Comparison of ENCODE assay signal across 8 cellular contexts in the genomic region with DNA sequence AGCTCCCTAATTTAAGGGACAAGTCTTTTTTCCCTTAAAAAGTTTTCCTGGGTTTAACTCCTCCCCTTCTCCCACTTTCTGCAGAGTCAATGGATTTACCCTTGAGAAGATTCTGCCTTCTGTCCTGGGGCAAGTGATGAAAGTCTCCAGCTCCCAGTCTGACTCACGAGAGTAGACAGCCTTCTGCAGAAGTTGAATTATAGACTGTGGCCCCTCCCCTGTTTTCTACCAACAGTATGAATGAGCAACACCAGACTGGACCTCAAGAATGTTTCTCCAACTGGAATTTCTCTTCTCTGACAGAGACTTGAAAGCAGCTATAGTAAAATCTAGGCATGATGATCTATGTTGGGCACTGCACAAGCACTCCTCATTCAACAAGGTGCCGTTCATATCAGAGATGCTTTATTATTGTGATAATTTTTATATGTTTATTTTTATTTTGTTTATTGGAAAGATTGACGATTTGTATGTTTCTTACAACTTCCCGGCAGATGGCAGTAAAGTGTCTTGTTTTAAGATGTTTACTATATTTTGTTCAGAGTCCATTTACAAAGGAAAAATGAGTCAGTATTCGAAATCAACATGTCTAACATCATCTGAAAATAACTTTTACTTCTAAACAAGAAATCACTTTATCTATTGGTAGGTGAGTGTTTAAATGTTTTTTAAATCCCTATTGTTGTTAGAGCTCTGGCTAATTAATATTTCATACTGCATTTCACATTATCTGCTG. TPM values are rescaled to one million over a fixed set of nuclear protein-coding genes. Genes with fewer than 3 reads are reported as not detected.
DNase-seq lines count a peak whose midpoint lies in the region; ATAC-seq and TF ChIP-seq lines count a peak whose summit lies in the region.

No MANE protein-coding gene starts in this region.

- peak; percentile 51 for DNase-seq in NOMO-1 treated with DMSO at 0.1 percent for 48 hours (lab: John Stamatoyannopoulos, UW; ENCODE audit: unreplicated experiment)
- no peak for DNase-seq in NOMO-1 treated with dmso at 0.1 percent for 144 hours (lab: John Stamatoyannopoulos, UW; ENCODE audit: unreplicated experiment)
- DNase-seq in NCI-H69 (lab: John Stamatoyannopoulos, UW): peak; percentile 51
- peak; percentile 63 for DNase-seq in epithelial cell of proximal tubule (ENCODE audit: low read depth)
- no peak for DNase-seq in type B pancreatic cell (ENCODE audit: extremely low spot score, unreplicated experiment)
- no peak for DNase-seq in NCI-H1048 (lab: John Stamatoyannopoulos, UW)

- H3K36me3 Mint-ChIP-seq in type B pancreatic cell: no peaks in the 10 kb centered on the region

- no peak overlapping the region for H3K4me3 ChIP-seq in epithelial cell of proximal tubule (ENCODE audit: low read depth, low read length)

- no peaks in the 10 kb centered on the region for H3K4me1 Mint-ChIP-seq in type B pancreatic cell (ENCODE audit: unreplicated experiment)

- H3K27me3 Mint-ChIP-seq in type B pancreatic cell: peaks cover 36% of the 10 kb centered on the region

- no peaks in the 10 kb centered on the region for H3K9me3 Mint-ChIP-seq in type B pancreatic cell

- no peak overlapping the region for H3K4me3 Mint-ChIP-seq in type B pancreatic cell

- TF ChIP-seq CTCF in epithelial cell of proximal tubule (conservative IDR thresholded peaks at IDR 0.05; ENCODE audit: low read depth, low read length) (peak; percentile 38), type B pancreatic cell (conservative IDR thresholded peaks at IDR 0.05) (peak; percentile 47)

- H3K27ac Mint-ChIP-seq in type B pancreatic cell: no peak overlapping the region

- ATAC-seq in HG03565 (IDR thresholded peaks at IDR 0.05; ENCODE audit: unreplicated experiment) (no peak), HG03378 (IDR thresholded peaks at IDR 0.05; ENCODE audit: unreplicated experiment) (no peak)

RNA-seq across cellular contexts. Expression of a gene that starts 56.6 kb away (rescaled TPM):
- total RNA-seq in epithelial cell of proximal tubule (1.5 and 3.3 TPM in 2 replicates), type B pancreatic cell (ENCODE audit: low replicate concordance) (12.7 and 13.0 TPM in 2 replicates)

Comparison
In these comparisons a context has a peak if more than half of its experiments do, and no peak if none do; other contexts are left out.
1. DNase-seq: peak in NOMO-1 treated with DMSO at 0.1 percent for 48 hours (single experiment), NCI-H69 (single experiment) and epithelial cell of proximal tubule (single experiment); none in NOMO-1 treated with dmso at 0.1 percent for 144 hours (single experiment), type B pancreatic cell (single experiment) and NCI-H1048 (single experiment).